ENCODE assay signal across 30 cellular contexts in the genomic region with DNA sequence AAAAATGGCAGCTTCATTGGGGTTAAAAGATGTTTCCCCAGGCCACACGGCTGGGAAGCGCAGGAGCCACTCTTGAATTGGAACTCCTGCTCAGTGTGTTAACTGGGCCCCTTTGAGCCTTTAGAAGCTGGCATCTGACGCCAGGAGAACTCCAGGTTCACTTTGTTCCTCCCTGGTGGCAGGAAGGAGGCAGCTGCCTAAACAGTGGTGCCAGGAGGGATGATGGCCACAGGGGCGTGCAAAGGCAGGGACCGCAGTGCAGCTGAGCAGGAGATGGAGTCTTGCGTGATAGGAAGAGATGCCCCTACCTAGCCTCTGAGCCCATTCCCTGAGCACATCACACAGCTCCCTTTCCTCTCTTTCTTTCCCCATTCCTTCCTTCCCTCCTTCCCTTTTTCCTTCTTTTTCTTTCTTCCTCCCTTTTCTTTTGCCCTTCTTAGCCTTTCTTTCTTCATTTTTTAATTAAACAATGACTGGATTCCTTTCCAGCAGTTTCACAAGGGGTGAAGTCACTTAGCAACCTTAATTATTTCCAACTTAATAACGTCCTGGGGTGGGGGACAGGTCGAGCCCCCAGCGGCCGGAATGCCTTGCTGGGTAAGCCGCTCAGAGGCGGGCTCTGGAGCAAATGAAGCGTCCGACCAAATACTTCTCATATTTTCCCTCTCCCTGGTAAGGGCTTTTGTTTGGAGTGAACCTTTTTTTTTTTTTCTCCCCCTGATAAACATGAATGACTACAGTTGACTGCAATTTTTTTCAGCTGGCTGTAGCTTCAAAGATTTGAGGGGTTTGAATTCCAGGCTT. TPM values are rescaled to one million over a fixed set of nuclear protein-coding genes. Genes with fewer than 3 reads are reported as not detected.
A peak's percentile ranks its signal among the peaks of the same experiment; 100 is the strongest.
DNase-seq lines count a peak whose midpoint lies in the region; ATAC-seq, FAIRE-seq and TF ChIP-seq lines count a peak whose summit lies in the region.
"Had no signal": no experiment of that assay in that cellular context is flagged by ENCODE, and none has a peak within 500 bp of the region (broad histone marks: within the 10 kb centered on the region; RNA-seq: fewer than 3 reads in every experiment).

No MANE protein-coding gene starts in this region.

- H3F3A ChIP-seq in GM23338 (replicated peaks; ENCODE audit: low read depth), result no peaks in the 10 kb centered on the region

- H3K27ac Mint-ChIP-seq in GM23338, result no peak overlapping the region
- H3K27ac Mint-ChIP-seq in neural crest cell (ENCODE audit: unreplicated experiment), result peak overlapping the region; percentile 44
- H3K27ac Mint-ChIP-seq: activated CD8-positive, alpha-beta T cell treated with anti-CD3 and anti-CD28 coated beads for 36 hours; effector memory CD8-positive, alpha-beta T cell; stimulated activated memory B cell treated with anti-CD40 and anti-IgM and Interleukin-4, amounts not matched to agents 10 μg/mL and 1 μg/mL and 100 μg/mL, for 72 hours had no signal

- WGBS in ectodermal cell, 2 experiments, result 45 to 56% methylated on average over 12 to 14 of the region's 14 CpGs

- no peak overlapping the region for H3K4me3 Mint-ChIP-seq in GM23338
- H3K4me3 Mint-ChIP-seq in neural crest cell, result peak overlapping the region; percentile 77
- H3K4me3 Mint-ChIP-seq: activated CD8-positive, alpha-beta T cell treated with anti-CD3 and anti-CD28 coated beads for 36 hours; activated naive CD8-positive, alpha-beta T cell treated with anti-CD3 and anti-CD28 coated beads, Interleukin-2, amount 50 U/mL, for 24 hours; effector memory CD8-positive, alpha-beta T cell; stimulated activated memory B cell treated with anti-CD40 and anti-IgM and Interleukin-4, amounts not matched to agents 10 μg/mL and 1 μg/mL and 100 μg/mL, for 72 hours had no signal

- DNase-seq in GM23338 (ENCODE audit: low spot score) (no peak), neural crest cell (ENCODE audit: low read depth, low spot score) (no peak), urothelium cell line (ENCODE audit: low spot score) (no peak), hepatic stellate cell (ENCODE audit: low spot score) (no peak), lower lobe of right lung (no peak)
- DNase-seq: activated CD4-positive, alpha-beta T cell treated with anti-CD3 and anti-CD28 coated beads for 1 hour; activated CD8-positive, alpha-beta T cell treated with anti-CD3 and anti-CD28 coated beads for 36 hours; activated gamma-delta T cell treated with Interleukin-2 at 50 U/mL for 16 hours; activated naive CD8-positive, alpha-beta T cell treated with anti-CD3 and anti-CD28 coated beads, Interleukin-2, amount 50 U/mL, for 24 hours; body of pancreas; effector memory CD8-positive, alpha-beta T cell; esophagus squamous epithelium; GOT3; NCI-H146; NCI-H2171; NCI-H510A treated with DMSO at 0.1 percent for 48 hours; spleen; stimulated activated CD4-positive, alpha-beta T cell treated with anti-CD3 and anti-CD28 coated beads, Interleukin-4, amount 100 ng/mL, for 1 hour had no signal

- ATAC-seq in GM23338 (no peak), GM18517 (IDR thresholded peaks at IDR 0.05; ENCODE audit: unreplicated experiment) (no peak), lower lobe of right lung (no peak)
- ATAC-seq: activated CD8-positive, alpha-beta T cell treated with anti-CD3 and anti-CD28 coated beads for 36 hours; activated naive CD8-positive, alpha-beta T cell treated with anti-CD3 and anti-CD28 coated beads, Interleukin-2, amount 50 U/mL, for 24 hours; body of pancreas; effector memory CD8-positive, alpha-beta T cell; stimulated activated memory B cell treated with anti-CD40 and anti-IgM and Interleukin-4, amounts not matched to agents 10 μg/mL and 1 μg/mL and 100 μg/mL, for 72 hours had no signal

- H3K9me3 ChIP-seq in ectodermal cell (ENCODE audit: control insufficient read depth, low read length) (no peaks in the 10 kb centered on the region), lower lobe of right lung (no peaks in the 10 kb centered on the region)
- H3K9me3 ChIP-seq: body of pancreas, esophagus squamous epithelium, neutrophil, spleen, suprapubic skin had no signal

- H3K27ac ChIP-seq in GM23338 (ENCODE audit: low read depth) (no peak overlapping the region), ectodermal cell (ENCODE audit: insufficient read depth, low read depth, low read length, poor library complexity, severe bottlenecking) (peak overlapping the region; percentile 76), lower lobe of right lung (no peak overlapping the region)
- H3K27ac ChIP-seq: body of pancreas, KMS-11, neutrophil had no signal

- H3K4me1 ChIP-seq in GM23338 (ENCODE audit: insufficient read depth) (peaks cover 9% of the 10 kb centered on the region; the same call in 1 of the 2 replicates), ectodermal cell (ENCODE audit: control insufficient read depth, insufficient read depth, low read length) (peaks cover 69% of the 10 kb centered on the region), lower lobe of right lung (peaks cover 5% of the 10 kb centered on the region)
- H3K4me1 ChIP-seq: body of pancreas, spleen had no signal

- H3K4me3 ChIP-seq in GM23338, result no peak overlapping the region
- no peak overlapping the region for H3K4me3 ChIP-seq in ectodermal cell (ENCODE audit: insufficient read depth, low read depth, low read length)
- H3K4me3 ChIP-seq in lower lobe of right lung, result no peak overlapping the region
- H3K4me3 ChIP-seq: body of pancreas, esophagus squamous epithelium, lung, spleen, suprapubic skin had no signal

- no peaks in the 10 kb centered on the region for H4K20me1 ChIP-seq in GM23338 (replicated peaks; ENCODE audit: insufficient read depth)

- H3K27me3 ChIP-seq in GM23338 (ENCODE audit: insufficient read depth) (no peaks in the 10 kb centered on the region), ectodermal cell (ENCODE audit: control insufficient read depth, insufficient read depth, low read length, poor library complexity, severe bottlenecking) (no peaks in the 10 kb centered on the region), lower lobe of right lung (ENCODE audit: low read depth) (peaks cover 60% of the 10 kb centered on the region)
- H3K27me3 ChIP-seq: body of pancreas had no signal

- H3K79me2 ChIP-seq in GM23338 (replicated peaks; ENCODE audit: insufficient read depth), result no peaks in the 10 kb centered on the region

- peak; percentile 56 for FAIRE-seq in urothelium cell line (lab: Jason Lieb, UNC)
- FAIRE-seq: frontal cortex, G401.6, islet of Langerhans, RCC 7860 had no signal

- no peak overlapping the region for H3K4me2 ChIP-seq in GM23338
- H3K4me2 ChIP-seq: KMS-11 had no signal

- intact Hi-C loops in lower lobe of right lung (cut with DNase I), result no loop called here

- H3K9me3 Mint-ChIP-seq in GM23338 (no peaks in the 10 kb centered on the region), neural crest cell (no peaks in the 10 kb centered on the region)
- H3K9me3 Mint-ChIP-seq: activated CD8-positive, alpha-beta T cell treated with anti-CD3 and anti-CD28 coated beads for 36 hours; activated naive CD8-positive, alpha-beta T cell treated with anti-CD3 and anti-CD28 coated beads, Interleukin-2, amount 50 U/mL, for 24 hours; effector memory CD8-positive, alpha-beta T cell; stimulated activated memory B cell treated with anti-CD40 and anti-IgM and Interleukin-4, amounts not matched to agents 10 μg/mL and 1 μg/mL and 100 μg/mL, for 72 hours had no signal

- peaks cover 48% of the 10 kb centered on the region for H3K4me1 Mint-ChIP-seq in GM23338
- H3K4me1 Mint-ChIP-seq in neural crest cell, result peaks cover 76% of the 10 kb centered on the region
- H3K4me1 Mint-ChIP-seq: stimulated activated memory B cell treated with anti-CD40 and anti-IgM and Interleukin-4, amounts not matched to agents 10 μg/mL and 1 μg/mL and 100 μg/mL, for 72 hours had no signal

- H3K27me3 Mint-ChIP-seq in GM23338 (ENCODE audit: insufficient read depth, low read depth, poor library complexity) (peaks cover 23% of the 10 kb centered on the region), neural crest cell (ENCODE audit: low read depth) (no peaks in the 10 kb centered on the region)

- TF ChIP-seq CTCF in GM23338 (conservative IDR thresholded peaks at IDR 0.05; ENCODE audit: low read depth in 2 of 2) (no peak), neural crest cell (conservative IDR thresholded peaks at IDR 0.05) (no peak), lower lobe of right lung (IDR thresholded peaks at IDR 0.05) (no peak)

- no peaks in the 10 kb centered on the region for H3K36me3 ChIP-seq in GM23338 (ENCODE audit: insufficient read depth)
- no peaks in the 10 kb centered on the region for H3K36me3 ChIP-seq in ectodermal cell (ENCODE audit: control insufficient read depth, insufficient read depth, low read length)
- no peaks in the 10 kb centered on the region for H3K36me3 ChIP-seq in lower lobe of right lung
- H3K36me3 ChIP-seq: esophagus squamous epithelium, neutrophil, spleen, suprapubic skin had no signal

- H3K36me3 Mint-ChIP-seq in GM23338 (ENCODE audit: low read depth) (no peaks in the 10 kb centered on the region), neural crest cell (ENCODE audit: low read depth) (no peaks in the 10 kb centered on the region)
- H3K36me3 Mint-ChIP-seq: stimulated activated memory B cell treated with anti-CD40 and anti-IgM and Interleukin-4, amounts not matched to agents 10 μg/mL and 1 μg/mL and 100 μg/mL, for 72 hours had no signal

- no peaks in the 10 kb centered on the region for H3K9me2 ChIP-seq in GM23338 (ENCODE audit: insufficient read depth)

- H2AFZ ChIP-seq in GM23338, result peak overlapping the region; percentile 60; the same call in 1 of the 2 replicates

RNA-seq across cellular contexts. Expression of gene BMP7, which starts 20.8 kb away (rescaled TPM):
- total RNA-seq in GM23338 (2014; rRNA removed; shearing (Covaris generic)), result 16.6 and 22.8 TPM in 2 replicates
- polyA plus RNA-seq in GM23338 (2016; fragmentation: Nextera tagmentation; extraction: Ambion mirVana), result 15.9 and 17.8 TPM in 2 replicates
- polyA plus RNA-seq in ectodermal cell (2013, experiment 1 of 4), result 24.1 TPM
- 23.1 TPM for polyA plus RNA-seq in ectodermal cell (2013, experiment 2 of 4)
- 21.6 TPM for polyA plus RNA-seq in ectodermal cell (2013, experiment 3 of 4)
- polyA plus RNA-seq in ectodermal cell (2013, experiment 4 of 4), result 23.3 TPM
- total RNA-seq in neural crest cell (13.8 and 14.5 TPM in 2 replicates), lower lobe of right lung (0.74 TPM)
- total RNA-seq: activated CD8-positive, alpha-beta T cell treated with anti-CD3 and anti-CD28 coated beads for 36 hours had no signal

RNA-seq across cellular contexts. Expression of gene SPO11, which starts 42.4 kb away (rescaled TPM):
- not detected in 2 replicates for total RNA-seq in GM23338 (2014; rRNA removed; shearing (Covaris generic))
- not detected in 2 replicates for polyA plus RNA-seq in GM23338 (2016; fragmentation: Nextera tagmentation; extraction: Ambion mirVana)
- not detected for polyA plus RNA-seq in ectodermal cell (2013, experiment 1 of 4)
- polyA plus RNA-seq in ectodermal cell (2013, experiment 2 of 4), result not detected
- not detected for polyA plus RNA-seq in ectodermal cell (2013, experiment 3 of 4)
- not detected for polyA plus RNA-seq in ectodermal cell (2013, experiment 4 of 4)
- not detected in 2 replicates for total RNA-seq in neural crest cell
- total RNA-seq in lower lobe of right lung, result not detected
- total RNA-seq: activated CD8-positive, alpha-beta T cell treated with anti-CD3 and anti-CD28 coated beads for 36 hours; body of pancreas; esophagus squamous epithelium; frontal cortex; lung; mucosa of gallbladder; spleen; suprapubic skin had no signal
- polyA plus RNA-seq: lung, spleen had no signal
